ENCODE assay signal across 21 cellular contexts in the genomic region with DNA sequence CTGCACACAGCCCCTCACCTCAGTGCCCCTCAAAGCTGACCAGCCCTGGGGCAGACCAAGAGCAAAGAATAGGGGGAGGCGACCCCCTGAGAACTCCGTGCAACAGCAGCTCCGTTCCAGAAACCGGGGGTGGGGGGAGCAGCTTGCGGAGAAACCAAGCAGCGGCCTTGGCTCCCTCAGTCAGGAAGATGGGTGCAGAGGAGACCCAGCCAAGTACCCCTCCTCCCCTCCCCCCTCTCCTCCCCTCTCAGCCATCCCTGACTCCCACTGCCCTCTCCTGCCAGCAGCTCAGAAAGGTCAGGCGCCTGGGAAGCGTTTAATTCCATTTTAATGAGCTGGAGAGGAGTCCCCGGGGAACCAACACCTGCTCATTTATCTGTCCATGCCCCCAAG.
DNase-seq lines count a peak whose midpoint lies in the region; FAIRE-seq and TF ChIP-seq lines count a peak whose summit lies in the region.
"Had no signal": no experiment of that assay in that cellular context is flagged by ENCODE, and none has a peak within 500 bp of the region (broad histone marks: within the 10 kb centered on the region; RNA-seq: fewer than 3 reads in every experiment).

No MANE protein-coding gene starts in this region.

- H3K27ac ChIP-seq in WERI-Rb-1 (peak overlapping the region; percentile 57), temporal lobe (ENCODE audit: low read depth, low read length) (peak overlapping the region; percentile 4), substantia nigra (ENCODE audit: low read depth, low read length, poor library complexity, severe bottlenecking) (no peak overlapping the region)

- DNase-seq in NCI-H524 (lab: John Stamatoyannopoulos, UW) (peak; percentile 14 to 51), NCI-H524 treated with DMSO at 0.1 percent for 48 hours (lab: John Stamatoyannopoulos, UW) (no peak), WERI-Rb-1 (peak; percentile 60), iPS-NIHi7 (ENCODE audit: extremely low spot score) (peak; percentile 27), urothelium cell line (ENCODE audit: low spot score) (no peak), NCI-H526 (lab: John Stamatoyannopoulos, UW) (no peak), substantia nigra (lab: John Stamatoyannopoulos, UW) (no peak)
- DNase-seq: Calu3, DMS53, H9, Kasumi-1, NCI-H1092 treated with DMSO at 0.1 percent for 48 hours, NCI-H146, NCI-H1930, NCI-H446, NCI-H748 treated with DMSO at 0.1 percent for 48 hours, RPMI8226, SHP77 had no signal

- H3K36me3 ChIP-seq in WERI-Rb-1 = no peaks in the 10 kb centered on the region

- no peak for TF ChIP-seq CTCF in WERI-Rb-1 (IDR thresholded peaks at IDR 0.05; ENCODE audit: low read depth, low read length)

- H3K4me3 ChIP-seq in WERI-Rb-1 (ENCODE audit: low read depth, low read length) = no peak overlapping the region
- H3K4me3 ChIP-seq: K562 had no signal

- no peaks in the 10 kb centered on the region for H3K27me3 ChIP-seq in WERI-Rb-1 (ENCODE audit: insufficient read depth, low read depth, severe bottlenecking)

- FAIRE-seq in urothelium cell line (lab: Jason Lieb, UNC) = no peak
- FAIRE-seq: GM18507, K562 had no signal

- no peaks in the 10 kb centered on the region for H3K9me3 ChIP-seq in WERI-Rb-1 (ENCODE audit: severe bottlenecking)

Comparison
In these comparisons a context has a peak if more than half of its experiments do, and no peak if none do; other contexts are left out.
1. DNase-seq: peak in NCI-H524 (2 of 2), WERI-Rb-1 (single experiment) and iPS-NIHi7 (single experiment); none in NCI-H524 treated with DMSO at 0.1 percent for 48 hours (single experiment), urothelium cell line (single experiment), NCI-H526 (0 of 2) and substantia nigra (0 of 49).